17 cellular contexts compared by ENCODE assay signal in genomic region chr10:21712975-21713374, GRCh38.
"Had no signal": no experiment of that assay in that cellular context is flagged by ENCODE, and none has a peak within 500 bp of the region (broad histone marks: within the 10 kb centered on the region; RNA-seq: fewer than 3 reads in every experiment).

No MANE protein-coding gene starts in this region.

- H3K4me3 ChIP-seq: lower lobe of right lung, prostate gland, right atrium auricular region, upper lobe of left lung had no signal

- H3K27ac Mint-ChIP-seq: activated CD4-positive, alpha-beta memory T cell treated with anti-CD3 and anti-CD28 coated beads, Interleukin-2, amount 10 ng/mL, durations not matched to agents 7 days and 5 days; activated CD4-positive, alpha-beta T cell treated with anti-CD3 and anti-CD28 coated beads for 36 hours; activated naive CD4-positive, alpha-beta T cell treated with anti-CD3 and anti-CD28 coated beads, Interleukin-2, amount 50 U/mL, for 72 hours had no signal

- H3K27me3 Mint-ChIP-seq: activated CD4-positive, alpha-beta memory T cell treated with anti-CD3 and anti-CD28 coated beads, Interleukin-2, amount 10 ng/mL, durations not matched to agents 7 days and 5 days; activated CD4-positive, alpha-beta T cell treated with anti-CD3 and anti-CD28 coated beads for 36 hours; stimulated activated naive CD8-positive, alpha-beta T cell treated with anti-CD3 and anti-CD28 coated beads, Interleukin-15, Interleukin-2, amounts not matched to agents 100 ng/mL and 50 ng/mL, for 24 hours had no signal

- ATAC-seq: activated CD4-positive, alpha-beta T cell treated with anti-CD3 and anti-CD28 coated beads for 36 hours; activated naive CD4-positive, alpha-beta T cell treated with anti-CD3 and anti-CD28 coated beads, Interleukin-2, amount 50 U/mL, for 72 hours; activated T-cell treated with anti-CD3 and anti-CD28 coated beads, Interleukin-2, amount 50 U/mL, for 4 hours; left colon; lower lobe of right lung had no signal

- H3K4me1 ChIP-seq: lower lobe of right lung, prostate gland, upper lobe of left lung had no signal

- H3K9me3 Mint-ChIP-seq: activated CD4-positive, alpha-beta memory T cell treated with anti-CD3 and anti-CD28 coated beads, Interleukin-2, amount 10 ng/mL, durations not matched to agents 7 days and 5 days; activated naive CD4-positive, alpha-beta T cell treated with anti-CD3 and anti-CD28 coated beads, Interleukin-2, amount 50 U/mL, for 72 hours; activated T-cell treated with anti-CD3 and anti-CD28 coated beads, Interleukin-2, amount 50 U/mL, for 4 hours; neural crest cell; stimulated activated naive CD8-positive, alpha-beta T cell treated with anti-CD3 and anti-CD28 coated beads, Interleukin-15, Interleukin-2, amounts not matched to agents 100 ng/mL and 50 ng/mL, for 24 hours had no signal

- DNase-seq: activated CD4-positive, alpha-beta memory T cell treated with anti-CD3 and anti-CD28 coated beads, Interleukin-2, amount 10 ng/mL, durations not matched to agents 7 days and 5 days; activated CD4-positive, alpha-beta T cell treated with anti-CD3 and anti-CD28 coated beads for 36 hours; activated gamma-delta T cell; activated T-cell treated with anti-CD3 and anti-CD28 coated beads, Interleukin-2, amount 50 U/mL, for 4 hours; amygdala; caudate nucleus; erythroblast; hypothalamus; islet precursor cell; left colon; lower lobe of right lung; upper lobe of left lung had no signal

- H3K27me3 ChIP-seq: right atrium auricular region, upper lobe of left lung had no signal

- H3K4me3 Mint-ChIP-seq: activated CD4-positive, alpha-beta memory T cell treated with anti-CD3 and anti-CD28 coated beads, Interleukin-2, amount 10 ng/mL, durations not matched to agents 7 days and 5 days; activated CD4-positive, alpha-beta T cell treated with anti-CD3 and anti-CD28 coated beads for 36 hours; activated T-cell treated with anti-CD3 and anti-CD28 coated beads, Interleukin-2, amount 50 U/mL, for 4 hours; neural crest cell; stimulated activated naive CD8-positive, alpha-beta T cell treated with anti-CD3 and anti-CD28 coated beads, Interleukin-15, Interleukin-2, amounts not matched to agents 100 ng/mL and 50 ng/mL, for 24 hours had no signal

- H3K27ac ChIP-seq: lower lobe of right lung, prostate gland, right atrium auricular region, upper lobe of left lung had no signal

- H3K36me3 ChIP-seq: prostate gland had no signal
